ENCODE assay signal across 6 cellular contexts in the genomic region with DNA sequence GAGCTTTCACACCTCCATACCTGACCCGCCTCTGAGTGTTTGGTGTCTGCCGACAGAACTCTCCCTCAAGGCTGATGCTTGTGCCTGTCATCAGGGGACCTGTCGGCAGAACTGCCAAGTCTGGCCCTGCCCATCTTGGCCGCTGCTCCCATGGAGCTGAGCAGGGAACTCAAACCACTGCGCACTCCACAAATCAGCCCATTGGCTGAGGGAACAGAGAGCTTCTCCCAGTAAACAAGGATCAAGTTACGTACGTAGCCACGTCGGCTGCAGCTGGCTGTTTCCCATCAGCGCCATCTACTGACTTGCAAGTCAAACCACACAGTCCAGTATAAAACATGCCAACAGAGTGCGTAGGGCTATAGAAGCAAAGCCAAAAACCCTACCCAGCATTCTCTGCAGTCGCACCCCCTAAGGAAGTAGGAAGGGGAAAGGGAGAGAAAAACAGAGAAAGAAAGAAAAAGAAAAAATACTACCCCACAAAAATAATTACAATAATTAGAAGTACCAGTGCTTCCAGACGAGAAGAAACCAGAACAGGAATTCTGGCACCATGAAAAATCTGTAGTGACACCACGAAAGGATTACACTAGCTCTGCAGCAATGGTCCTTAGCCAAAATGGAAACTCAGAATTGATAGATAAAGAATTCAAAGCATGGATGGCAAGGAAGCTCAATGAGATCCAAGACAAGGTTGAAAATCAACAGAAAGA. TPM values are rescaled to one million over a fixed set of nuclear protein-coding genes. Genes with fewer than 3 reads are reported as not detected.
DNase-seq lines count a peak whose midpoint lies in the region; ATAC-seq and TF ChIP-seq lines count a peak whose summit lies in the region.

No MANE protein-coding gene starts in this region.

- H3K4me3 Mint-ChIP-seq in CD4-positive, alpha-beta T cell: no peak overlapping the region

- H3K27ac Mint-ChIP-seq in CD4-positive, alpha-beta T cell: no peak overlapping the region

- no peaks in the 10 kb centered on the region for H3K4me1 ChIP-seq in heart left ventricle

- POLR2A ChIA-PET in CD4-positive, alpha-beta T cell (lab: Charles Lee): interaction anchor here (0.6 kb wide), 1 partner anchor 562 kb away, joined by 4 read pairs; no protein-coding TSS in a partner anchor

- 23 to 36% (median 24%) methylated on average over 14 of the region's 14 CpGs for WGBS in heart left ventricle, 4 donors

- CTCF ChIA-PET in CD4-positive, alpha-beta T cell (lab: Charles Lee): no interaction called here

- intact Hi-C loops in heart left ventricle (cut with DNase I) (no loop called here), dorsolateral prefrontal cortex (cut with DNase I) (no loop called here)
- intact Hi-C loops in CD4-positive, alpha-beta T cell (cut with DNase I, micrococcal nuclease): no loop called here

- H3K9me3 Mint-ChIP-seq in CD4-positive, alpha-beta T cell: peaks cover 2% of the 10 kb centered on the region

- peaks cover 0 to 22% (median 0%) of the 10 kb centered on the region in 12 donors for H3K9me3 ChIP-seq in heart left ventricle
- peaks cover 8% of the 10 kb centered on the region for H3K9me3 ChIP-seq in CD4-positive, alpha-beta T cell (ENCODE audit: control insufficient read depth, low read length)

- H3K36me3 ChIP-seq in heart left ventricle: no peaks in the 10 kb centered on the region

- ATAC-seq in heart left ventricle: peak; percentile 58 to 96 (median 78)
- no peak for ATAC-seq in CD4-positive, alpha-beta T cell (ENCODE audit: poor library complexity)

- TF ChIP-seq CTCF in heart left ventricle (IDR thresholded peaks at IDR 0.05) (peak in 6 of 12 donors; percentile 10 to 44 (median 35)), dorsolateral prefrontal cortex (IDR thresholded peaks at IDR 0.05 in 54 of 56, conservative IDR thresholded peaks at IDR 0.05 in 2 of 56; ENCODE audit: low read depth in 1 of 56, partially characterized antibody in 56 of 56) (no peak)
- TF ChIP-seq CTCF in CD4-positive, alpha-beta T cell (IDR thresholded peaks at IDR 0.05): no peak

- H3K36me3 Mint-ChIP-seq in CD4-positive, alpha-beta T cell (ENCODE audit: low read depth): no peaks in the 10 kb centered on the region

- DNase-seq in NCI-H345 (lab: John Stamatoyannopoulos, UW) (peak; percentile 16), NCI-H345 treated with DMSO at 0.1 percent for 48 hours (lab: John Stamatoyannopoulos, UW; ENCODE audit: unreplicated experiment) (no peak), heart left ventricle (peak; percentile 17 to 54 (median 34)), dorsolateral prefrontal cortex (no peak)
- DNase-seq in CD4-positive, alpha-beta T cell: no peak

- H3K27me3 ChIP-seq in heart left ventricle: no peaks in the 10 kb centered on the region
- H3K27me3 ChIP-seq in dorsolateral prefrontal cortex: peaks cover 0 to 20% (median 0%) of the 10 kb centered on the region in 45 donors
- peaks cover 6% of the 10 kb centered on the region for H3K27me3 ChIP-seq in CD4-positive, alpha-beta T cell (ENCODE audit: control insufficient read depth, insufficient read depth, low read length)

- TF ChIP-seq POLR2A in heart left ventricle (IDR thresholded peaks at IDR 0.05): no peak

- no peak overlapping the region for H3K27ac ChIP-seq in heart left ventricle
- no peak overlapping the region for H3K27ac ChIP-seq in dorsolateral prefrontal cortex
- no peak overlapping the region for H3K27ac ChIP-seq in CD4-positive, alpha-beta T cell (ENCODE audit: low read depth, low read length)

- no peak overlapping the region for H3K4me3 ChIP-seq in heart left ventricle
- no peak overlapping the region for H3K4me3 ChIP-seq in dorsolateral prefrontal cortex

- peaks cover 17% of the 10 kb centered on the region for H3K27me3 Mint-ChIP-seq in CD4-positive, alpha-beta T cell

- H3K4me1 Mint-ChIP-seq in CD4-positive, alpha-beta T cell (ENCODE audit: low read depth): no peaks in the 10 kb centered on the region

TF ChIP-seq in PFSK-1, 5 proteins besides CTCF, POLR2A, EP300 and RAD21:
- TF ChIP-seq, protein P1, sequence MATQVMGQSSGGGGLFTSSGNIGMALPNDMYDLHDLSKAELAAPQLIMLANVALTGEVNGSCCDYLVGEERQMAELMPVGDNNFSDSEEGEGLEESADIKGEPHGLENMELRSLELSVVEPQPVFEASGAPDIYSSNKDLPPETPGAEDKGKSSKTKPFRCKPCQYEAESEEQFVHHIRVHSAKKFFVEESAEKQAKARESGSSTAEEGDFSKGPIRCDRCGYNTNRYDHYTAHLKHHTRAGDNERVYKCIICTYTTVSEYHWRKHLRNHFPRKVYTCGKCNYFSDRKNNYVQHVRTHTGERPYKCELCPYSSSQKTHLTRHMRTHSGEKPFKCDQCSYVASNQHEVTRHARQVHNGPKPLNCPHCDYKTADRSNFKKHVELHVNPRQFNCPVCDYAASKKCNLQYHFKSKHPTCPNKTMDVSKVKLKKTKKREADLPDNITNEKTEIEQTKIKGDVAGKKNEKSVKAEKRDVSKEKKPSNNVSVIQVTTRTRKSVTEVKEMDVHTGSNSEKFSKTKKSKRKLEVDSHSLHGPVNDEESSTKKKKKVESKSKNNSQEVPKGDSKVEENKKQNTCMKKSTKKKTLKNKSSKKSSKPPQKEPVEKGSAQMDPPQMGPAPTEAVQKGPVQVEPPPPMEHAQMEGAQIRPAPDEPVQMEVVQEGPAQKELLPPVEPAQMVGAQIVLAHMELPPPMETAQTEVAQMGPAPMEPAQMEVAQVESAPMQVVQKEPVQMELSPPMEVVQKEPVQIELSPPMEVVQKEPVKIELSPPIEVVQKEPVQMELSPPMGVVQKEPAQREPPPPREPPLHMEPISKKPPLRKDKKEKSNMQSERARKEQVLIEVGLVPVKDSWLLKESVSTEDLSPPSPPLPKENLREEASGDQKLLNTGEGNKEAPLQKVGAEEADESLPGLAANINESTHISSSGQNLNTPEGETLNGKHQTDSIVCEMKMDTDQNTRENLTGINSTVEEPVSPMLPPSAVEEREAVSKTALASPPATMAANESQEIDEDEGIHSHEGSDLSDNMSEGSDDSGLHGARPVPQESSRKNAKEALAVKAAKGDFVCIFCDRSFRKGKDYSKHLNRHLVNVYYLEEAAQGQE (IDR thresholded peaks at IDR 0.05; ENCODE audit: insufficient read depth in 1 of 2, low read depth in 2 of 2, low read length in 2 of 2): no peak
- TF ChIP-seq FOXP2 (optimal IDR thresholded peaks at IDR 0.05; ENCODE audit: borderline replicate concordance, extremely low read depth, extremely low read length, insufficient read depth) (peak; percentile 99), POLR2AphosphoS5 (IDR thresholded peaks at IDR 0.05; ENCODE audit: low read depth, low read length) (no peak), TAF1 (IDR thresholded peaks at IDR 0.05; ENCODE audit: borderline replicate concordance, insufficient read depth, low read length) (no peak)
TF ChIP-seq in PFSK-1: peak in this region for 1.

RNA-seq across cellular contexts. Expression of a gene that starts 13.1 kb away (rescaled TPM):
- polyA plus RNA-seq in PFSK-1 (2012; ENCODE audit: insufficient read length, low read depth): not detected
- total RNA-seq in heart left ventricle (not detected), dorsolateral prefrontal cortex (not detected)
- not detected for polyA plus RNA-seq in heart left ventricle
- not detected for total RNA-seq in CD4-positive, alpha-beta T cell

RNA-seq across cellular contexts. Expression of a gene that starts 16.8 kb away (rescaled TPM):
- polyA plus RNA-seq in PFSK-1 (2012; ENCODE audit: insufficient read length, low read depth): not detected
- total RNA-seq in heart left ventricle (not detected), dorsolateral prefrontal cortex (not detected)
- not detected for polyA plus RNA-seq in heart left ventricle
- total RNA-seq in CD4-positive, alpha-beta T cell: not detected

RNA-seq across cellular contexts. Expression of a gene that starts 21.1 kb away (rescaled TPM):
- not detected for polyA plus RNA-seq in PFSK-1 (2012; ENCODE audit: insufficient read length, low read depth)
- total RNA-seq in heart left ventricle (not detected), dorsolateral prefrontal cortex (not detected)
- polyA plus RNA-seq in heart left ventricle: not detected
- not detected for total RNA-seq in CD4-positive, alpha-beta T cell

RNA-seq across cellular contexts. Expression of a gene that starts 31.1 kb away (rescaled TPM):
- polyA plus RNA-seq in PFSK-1 (2012; ENCODE audit: insufficient read length, low read depth): not detected
- total RNA-seq in heart left ventricle: not detected
- polyA plus RNA-seq in heart left ventricle: not detected
- not detected for total RNA-seq in dorsolateral prefrontal cortex
- not detected for total RNA-seq in CD4-positive, alpha-beta T cell

RNA-seq across cellular contexts. Expression of a gene that starts 36.9 kb away (rescaled TPM):
- not detected for polyA plus RNA-seq in PFSK-1 (2012; ENCODE audit: insufficient read length, low read depth)
- not detected for total RNA-seq in heart left ventricle
- polyA plus RNA-seq in heart left ventricle: not detected
- total RNA-seq in dorsolateral prefrontal cortex: not detected
- not detected for total RNA-seq in CD4-positive, alpha-beta T cell

Comparison
In these comparisons a context has a peak if more than half of its experiments do, and no peak if none do; other contexts are left out.
1. DNase-seq: peak in NCI-H345 (single experiment) and heart left ventricle (5 of 5); none in NCI-H345 treated with DMSO at 0.1 percent for 48 hours (single experiment), dorsolateral prefrontal cortex (0 of 10) and CD4-positive, alpha-beta T cell (0 of 10).